In the genomic region with DNA sequence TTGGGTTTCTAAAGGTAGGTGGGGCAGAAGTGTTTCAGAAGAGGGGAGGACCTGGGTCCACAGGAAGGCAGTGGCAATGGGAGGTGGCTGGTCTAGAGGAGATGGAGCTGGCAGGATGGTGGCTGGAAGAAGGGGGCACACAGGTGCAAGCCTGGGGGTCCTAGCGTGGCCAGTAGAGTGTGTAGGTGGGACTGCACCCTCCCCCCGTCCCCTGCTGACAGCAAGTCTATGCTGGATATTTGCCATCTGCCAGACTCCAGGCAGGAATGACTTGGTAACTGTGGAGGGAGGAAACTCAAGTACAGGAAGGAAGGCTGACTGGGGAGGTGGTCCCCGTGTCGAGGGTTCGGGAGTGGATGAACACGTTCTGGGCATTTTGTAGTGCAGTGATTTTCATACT, we compare ENCODE assay signal across 29 cellular contexts. TPM values are rescaled to one million over a fixed set of nuclear protein-coding genes. Genes with fewer than 3 reads are reported as not detected.
DNase-seq lines count a peak whose midpoint lies in the region; ATAC-seq and TF ChIP-seq lines count a peak whose summit lies in the region.
"Had no signal": no experiment of that assay in that cellular context is flagged by ENCODE, and none has a peak within 500 bp of the region (broad histone marks: within the 10 kb centered on the region; RNA-seq: fewer than 3 reads in every experiment).

No MANE protein-coding gene starts in this region.

- H3K27me3 ChIP-seq in left ventricle myocardium inferior (ENCODE audit: low read depth) = no peaks in the 10 kb centered on the region
- no peaks in the 10 kb centered on the region for H3K27me3 ChIP-seq in BE2C
- H3K27me3 ChIP-seq: body of pancreas, sigmoid colon, testis had no signal

- H3K4me3 ChIP-seq in left ventricle myocardium inferior (no peak overlapping the region), BE2C (ENCODE audit: low read depth, low read length) (no peak overlapping the region)
- H3K4me3 ChIP-seq: body of pancreas, sigmoid colon, testis had no signal

- H3K9me3 ChIP-seq in left ventricle myocardium inferior (replicated peaks) (no peaks in the 10 kb centered on the region), BE2C (no peaks in the 10 kb centered on the region)
- H3K9me3 ChIP-seq: body of pancreas, sigmoid colon, testis had no signal

- no peak for ATAC-seq in activated CD4-positive, alpha-beta T cell treated with anti-CD3 and anti-CD28 coated beads for 36 hours
- no peak for ATAC-seq in stimulated activated effector memory CD8-positive, alpha-beta T cell treated with anti-CD3 and anti-CD28 coated beads, Interleukin-12 subunit alpha, Interleukin-12 subunit beta, amount 100 ng/mL, for 72 hours
- ATAC-seq in HG02588 (IDR thresholded peaks at IDR 0.05; ENCODE audit: unreplicated experiment) = no peak
- ATAC-seq: body of pancreas, HepG2, PC-3 had no signal

- H3K4me1 ChIP-seq in left ventricle myocardium inferior (peaks cover 78% of the 10 kb centered on the region), BE2C (no peaks in the 10 kb centered on the region)
- H3K4me1 ChIP-seq: testis had no signal

- H3K36me3 ChIP-seq in left ventricle myocardium inferior = peaks cover 19% of the 10 kb centered on the region
- H3K36me3 ChIP-seq in BE2C = peaks cover 8% of the 10 kb centered on the region

- H3K4me3 Mint-ChIP-seq in activated CD4-positive, alpha-beta T cell treated with anti-CD3 and anti-CD28 coated beads for 36 hours = no peak overlapping the region
- no peak overlapping the region for H3K4me3 Mint-ChIP-seq in stimulated activated effector memory CD8-positive, alpha-beta T cell treated with anti-CD3 and anti-CD28 coated beads, Interleukin-12 subunit alpha, Interleukin-12 subunit beta, amount 100 ng/mL, for 72 hours
- H3K4me3 Mint-ChIP-seq: CD4-positive, alpha-beta T cell; neural crest cell had no signal

- H3K27ac Mint-ChIP-seq in activated CD4-positive, alpha-beta T cell treated with anti-CD3 and anti-CD28 coated beads for 36 hours = peak overlapping the region; percentile 30
- H3K27ac Mint-ChIP-seq in stimulated activated effector memory CD8-positive, alpha-beta T cell treated with anti-CD3 and anti-CD28 coated beads, Interleukin-12 subunit alpha, Interleukin-12 subunit beta, amount 100 ng/mL, for 72 hours = peak overlapping the region; percentile 88
- H3K27ac Mint-ChIP-seq: CD4-positive, alpha-beta T cell had no signal

- intact Hi-C loops in activated CD4-positive, alpha-beta T cell treated with anti-CD3 and anti-CD28 coated beads for 36 hours (cut with DNase I, micrococcal nuclease) = loop anchor here in 1 of 2 experiments (2.0 kb wide), 2 partner anchors 107 to 205 kb away; a partner anchor contains a TSS
- intact Hi-C loops in left ventricle myocardium inferior (cut with micrococcal nuclease) = no loop called here

- TF ChIP-seq CTCF in left ventricle myocardium inferior (IDR thresholded peaks at IDR 0.05; ENCODE audit: borderline replicate concordance) (no peak), BE2C (IDR thresholded peaks at IDR 0.05; ENCODE audit: low read depth, low read length) (no peak)

- CTCF ChIA-PET in activated CD4-positive, alpha-beta T cell treated with anti-CD3 and anti-CD28 coated beads for 36 hours (lab: Charles Lee) = interaction anchor here (0.6 kb wide), 1 partner anchor 68 kb away, joined by 3 read pairs; no protein-coding TSS in a partner anchor

- POLR2A ChIA-PET in activated CD4-positive, alpha-beta T cell treated with anti-CD3 and anti-CD28 coated beads for 36 hours (lab: Charles Lee) = interaction anchor here (0.6 kb wide), 1 partner anchor 207 kb away, joined by 4 read pairs; no protein-coding TSS in a partner anchor

- H3K27me3 Mint-ChIP-seq in activated CD4-positive, alpha-beta T cell treated with anti-CD3 and anti-CD28 coated beads for 36 hours = no peaks in the 10 kb centered on the region
- H3K27me3 Mint-ChIP-seq: CD4-positive, alpha-beta T cell had no signal

- no peaks in the 10 kb centered on the region for H3K9me3 Mint-ChIP-seq in activated CD4-positive, alpha-beta T cell treated with anti-CD3 and anti-CD28 coated beads for 36 hours (ENCODE audit: low read depth)
- no peaks in the 10 kb centered on the region for H3K9me3 Mint-ChIP-seq in stimulated activated effector memory CD8-positive, alpha-beta T cell treated with anti-CD3 and anti-CD28 coated beads, Interleukin-12 subunit alpha, Interleukin-12 subunit beta, amount 100 ng/mL, for 72 hours
- H3K9me3 Mint-ChIP-seq: CD4-positive, alpha-beta T cell; neural crest cell had no signal

- H3K4me1 Mint-ChIP-seq in activated CD4-positive, alpha-beta T cell treated with anti-CD3 and anti-CD28 coated beads for 36 hours = peaks cover 55% of the 10 kb centered on the region
- H3K4me1 Mint-ChIP-seq in stimulated activated effector memory CD8-positive, alpha-beta T cell treated with anti-CD3 and anti-CD28 coated beads, Interleukin-12 subunit alpha, Interleukin-12 subunit beta, amount 100 ng/mL, for 72 hours = peaks cover 59% of the 10 kb centered on the region

- H3K27ac ChIP-seq in angular gyrus (ENCODE audit: low read depth, low read length) (peak overlapping the region; percentile 45), left ventricle myocardium inferior (replicated peaks) (peak overlapping the region; percentile 70)
- H3K27ac ChIP-seq: 22Rv1, body of pancreas, epithelial cell of prostate, sigmoid colon, testis had no signal

- peaks cover 35% of the 10 kb centered on the region for H3K36me3 Mint-ChIP-seq in activated CD4-positive, alpha-beta T cell treated with anti-CD3 and anti-CD28 coated beads for 36 hours (ENCODE audit: low read depth)
- peaks cover 56% of the 10 kb centered on the region for H3K36me3 Mint-ChIP-seq in stimulated activated effector memory CD8-positive, alpha-beta T cell treated with anti-CD3 and anti-CD28 coated beads, Interleukin-12 subunit alpha, Interleukin-12 subunit beta, amount 100 ng/mL, for 72 hours

- no peak for DNase-seq in activated CD4-positive, alpha-beta T cell treated with anti-CD3 and anti-CD28 coated beads for 36 hours
- no peak for DNase-seq in activated CD4-positive, alpha-beta T cell treated with anti-CD3 and anti-CD28 coated beads for 1 hour
- DNase-seq in left ventricle myocardium inferior (no peak), BE2C (no peak), AML-193 (lab: John Stamatoyannopoulos, UW) (no peak)
- no peak for DNase-seq in stimulated activated effector memory CD8-positive, alpha-beta T cell treated with anti-CD3 and anti-CD28 coated beads, Interleukin-12 subunit alpha, Interleukin-12 subunit beta, amount 100 ng/mL, for 72 hours (ENCODE audit: low spot score in 2 of 2)
- DNase-seq: activated CD4-positive, alpha-beta T cell treated with anti-CD3 and anti-CD28 coated beads, Interleukin-2, amount 50 U/mL, for 4 hours; activated CD8-positive, alpha-beta memory T cell treated with anti-CD3 and anti-CD28 coated beads, Interleukin-2, amount 50 U/mL, for 4 hours; activated effector memory CD4-positive, alpha-beta T cell treated with anti-CD3 and anti-CD28 coated beads, Interleukin-2, amount 50 U/mL, for 16 hours; body of pancreas; CD4-positive, alpha-beta T cell; effector CD4-positive, alpha-beta T cell; EL; Karpas-422; MV-4-11; NCI-H146; NCI-H510A; PC-3; SHP77; sigmoid colon; stimulated activated CD4-positive, alpha-beta T cell treated with anti-CD3 and anti-CD28 coated beads, Interleukin-15, amount 100 ng/mL, for 24 hours; stimulated activated naive CD4-positive, alpha-beta T cell treated with Interleukin-2 at 50 U/mL for 16 hours; testis had no signal

RNA-seq across cellular contexts. Expression of a gene that starts 8.6 kb away (rescaled TPM):
- total RNA-seq in activated CD4-positive, alpha-beta T cell treated with anti-CD3 and anti-CD28 coated beads for 36 hours = 10 to 100 TPM; 12.2 to 14.3 TPM
- 34.1 TPM for total RNA-seq in left ventricle myocardium inferior
- polyA plus RNA-seq in BE2C (2012; ENCODE audit: insufficient read depth, insufficient read length, low read depth) = 11.4 TPM

RNA-seq across cellular contexts. Expression of a gene that starts 10.8 kb away (rescaled TPM):
- under 1 TPM; 0.18 to 0.21 TPM for total RNA-seq in activated CD4-positive, alpha-beta T cell treated with anti-CD3 and anti-CD28 coated beads for 36 hours
- total RNA-seq in left ventricle myocardium inferior = 25.4 TPM
- 0.42 TPM for polyA plus RNA-seq in BE2C (2012; ENCODE audit: insufficient read depth, insufficient read length, low read depth)

Comparison
In these comparisons a context has a peak if more than half of its experiments do, and no peak if none do; other contexts are left out.
1. RNA of a gene that starts 10.8 kb away (total RNA-seq): 25.4 TPM in left ventricle myocardium inferior (single experiment); 0.18 to 0.21 TPM in activated CD4-positive, alpha-beta T cell treated with anti-CD3 and anti-CD28 coated beads for 36 hours; every median in the first group is over 10 times any median in the second.